In the genomic region with DNA sequence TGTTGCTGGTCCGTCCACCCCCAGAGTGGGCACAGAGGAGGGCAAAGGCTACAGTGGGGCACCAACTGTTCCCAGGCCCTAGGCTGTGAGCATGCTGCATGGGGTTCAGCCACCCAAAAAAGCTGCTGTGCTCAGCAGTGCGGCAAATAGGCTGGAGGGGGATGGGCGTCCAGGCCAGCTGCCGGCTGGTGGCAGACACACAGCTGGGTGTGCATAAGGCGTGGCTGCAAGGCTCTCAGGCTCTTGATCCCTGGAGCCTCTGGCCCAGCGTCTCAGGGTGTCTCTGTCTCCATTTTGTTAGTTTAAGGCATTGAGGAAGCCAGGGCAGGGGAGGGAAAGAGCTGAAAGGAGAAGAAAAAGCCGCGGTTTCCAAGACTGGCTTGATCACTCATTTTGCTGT, we compare ENCODE assay signal across 8 cellular contexts. TPM values are rescaled to one million over a fixed set of nuclear protein-coding genes. Genes with fewer than 3 reads are reported as not detected.
DNase-seq lines count a peak whose midpoint lies in the region; ATAC-seq and TF ChIP-seq lines count a peak whose summit lies in the region.

No MANE protein-coding gene starts in this region.

- H3K4me1 ChIP-seq in Caco-2: no peaks in the 10 kb centered on the region

- peak; percentile 5; the same call in 1 of the 2 replicates for TF ChIP-seq RAD21 in Ishikawa (IDR thresholded peaks at IDR 0.05; ENCODE audit: low read depth)

- H3K27me3 ChIP-seq in Caco-2 (replicated peaks; ENCODE audit: control insufficient read depth, insufficient read depth, low read length): no peaks in the 10 kb centered on the region

- CTCF ChIA-PET in Caco-2 (lab: Charles Lee): interaction anchor here (0.6 to 6.6 kb wide), 8 partner anchors 9 to 339 kb away, joined by 3 to 123 read pairs (median 3); a partner anchor contains a TSS

- H3K36me3 Mint-ChIP-seq in activated naive CD4-positive, alpha-beta T cell treated with anti-CD3 and anti-CD28 coated beads, Interleukin-2, amount 50 U/mL, for 24 hours: peaks cover 5% of the 10 kb centered on the region
- H3K36me3 Mint-ChIP-seq in activated naive CD8-positive, alpha-beta T cell treated with anti-CD3 and anti-CD28 coated beads, Interleukin-2, amount 50 U/mL, for 24 hours (ENCODE audit: low read depth): peaks cover 13% of the 10 kb centered on the region
- H3K36me3 Mint-ChIP-seq in Caco-2 (ENCODE audit: insufficient read depth, unreplicated experiment): peaks cover 19% of the 10 kb centered on the region

- no peaks in the 10 kb centered on the region for H3K9me3 ChIP-seq in Caco-2

- TF ChIP-seq CTCF in Caco-2 (IDR thresholded peaks at IDR 0.05; ENCODE audit: insufficient read depth in 1 of 2, low read depth in 1 of 2, low read length in 1 of 2, severe bottlenecking in 1 of 2, unreplicated experiment in 1 of 2): no peak
- TF ChIP-seq CTCF in GM13976 (IDR thresholded peaks at IDR 0.05; ENCODE audit: borderline replicate concordance, control extremely low read depth, extremely low read depth, insufficient read depth, missing control alignments): no peak

- intact Hi-C loops in sciatic nerve (cut with DNase I): no loop called here
- intact Hi-C loops in Caco-2 (cut with micrococcal nuclease; ENCODE audit: unreplicated experiment): loop anchor here (5.0 kb wide), 1 partner anchor 338 kb away; no protein-coding TSS in a partner anchor

- peak overlapping the region; percentile 30 for H3K27ac Mint-ChIP-seq in activated naive CD4-positive, alpha-beta T cell treated with anti-CD3 and anti-CD28 coated beads, Interleukin-2, amount 50 U/mL, for 24 hours
- no peak overlapping the region for H3K27ac Mint-ChIP-seq in activated naive CD8-positive, alpha-beta T cell treated with anti-CD3 and anti-CD28 coated beads, Interleukin-2, amount 50 U/mL, for 24 hours
- no peak overlapping the region for H3K27ac Mint-ChIP-seq in Caco-2 (ENCODE audit: unreplicated experiment)

- H3K9me3 Mint-ChIP-seq in activated naive CD4-positive, alpha-beta T cell treated with anti-CD3 and anti-CD28 coated beads, Interleukin-2, amount 50 U/mL, for 24 hours: no peaks in the 10 kb centered on the region
- no peaks in the 10 kb centered on the region for H3K9me3 Mint-ChIP-seq in activated naive CD8-positive, alpha-beta T cell treated with anti-CD3 and anti-CD28 coated beads, Interleukin-2, amount 50 U/mL, for 24 hours
- no peaks in the 10 kb centered on the region for H3K9me3 Mint-ChIP-seq in Caco-2 (ENCODE audit: unreplicated experiment)

- peaks cover 37% of the 10 kb centered on the region for H3K4me1 Mint-ChIP-seq in activated naive CD4-positive, alpha-beta T cell treated with anti-CD3 and anti-CD28 coated beads, Interleukin-2, amount 50 U/mL, for 24 hours
- H3K4me1 Mint-ChIP-seq in activated naive CD8-positive, alpha-beta T cell treated with anti-CD3 and anti-CD28 coated beads, Interleukin-2, amount 50 U/mL, for 24 hours: peaks cover 44% of the 10 kb centered on the region
- H3K4me1 Mint-ChIP-seq in Caco-2 (ENCODE audit: low read depth, unreplicated experiment): no peaks in the 10 kb centered on the region

- peaks cover 1% of the 10 kb centered on the region; the same call in 1 of the 2 replicates for H3K36me3 ChIP-seq in Caco-2 (ENCODE audit: control insufficient read depth, insufficient read depth, low read length)

- peak overlapping the region; percentile 30 for H3K4me3 Mint-ChIP-seq in activated naive CD4-positive, alpha-beta T cell treated with anti-CD3 and anti-CD28 coated beads, Interleukin-2, amount 50 U/mL, for 24 hours
- peak overlapping the region; percentile 50 for H3K4me3 Mint-ChIP-seq in activated naive CD8-positive, alpha-beta T cell treated with anti-CD3 and anti-CD28 coated beads, Interleukin-2, amount 50 U/mL, for 24 hours
- H3K4me3 Mint-ChIP-seq in Caco-2 (ENCODE audit: unreplicated experiment): no peak overlapping the region

- DNase-seq in activated naive CD4-positive, alpha-beta T cell treated with Interleukin-2 at 50 U/mL for 16 hours: no peak
- DNase-seq in activated naive CD8-positive, alpha-beta T cell treated with anti-CD3 and anti-CD28 coated beads, Interleukin-2, amount 50 U/mL, for 24 hours: peak; percentile 46
- no peak for DNase-seq in sciatic nerve (ENCODE audit: low spot score)
- no peak for DNase-seq in Caco-2
- no peak for DNase-seq in GM13976 (ENCODE audit: low spot score)

- no peak for ATAC-seq in activated naive CD8-positive, alpha-beta T cell treated with anti-CD3 and anti-CD28 coated beads, Interleukin-2, amount 50 U/mL, for 24 hours
- peak; percentile 27 for ATAC-seq in sciatic nerve
- no peak for ATAC-seq in HG03439 (IDR thresholded peaks at IDR 0.05; ENCODE audit: unreplicated experiment)

- TF ChIP-seq EP300 in Ishikawa (IDR thresholded peaks at IDR 0.05; ENCODE audit: borderline replicate concordance): peak; percentile 60

- H3K27me3 Mint-ChIP-seq in activated naive CD4-positive, alpha-beta T cell treated with anti-CD3 and anti-CD28 coated beads, Interleukin-2, amount 50 U/mL, for 24 hours: no peaks in the 10 kb centered on the region
- H3K27me3 Mint-ChIP-seq in activated naive CD8-positive, alpha-beta T cell treated with anti-CD3 and anti-CD28 coated beads, Interleukin-2, amount 50 U/mL, for 24 hours: peaks cover 2% of the 10 kb centered on the region
- H3K27me3 Mint-ChIP-seq in Caco-2 (ENCODE audit: insufficient read depth, unreplicated experiment): peaks cover 5% of the 10 kb centered on the region

- in situ Hi-C loops in GM13976 (cut with MboI; ENCODE audit: low sequenced_read_pairs, unreplicated experiment): no loop called here

- POLR2A ChIA-PET in Caco-2 (lab: Charles Lee): interaction anchor here (0.6 kb wide), 1 partner anchor 242 kb away, joined by 3 read pairs; a partner anchor contains a TSS

- no TSS peak for BruUV-seq in Caco-2 (replicated peaks; lab: Mats Ljungman, UMichigan)

- no peak overlapping the region for H3K4me3 ChIP-seq in Caco-2 (ENCODE audit: low read depth, low read length)

TF ChIP-seq in Ishikawa, 13 proteins besides CTCF, POLR2A, EP300 and RAD21:
- peak; percentile 90 for TF ChIP-seq TCF12 (IDR thresholded peaks at IDR 0.05; ENCODE audit: low read depth)
- no peak; the same call in 1 of the 2 replicates for TF ChIP-seq TEAD4 (IDR thresholded peaks at IDR 0.05)
- TF ChIP-seq TAF1 (IDR thresholded peaks at IDR 0.05; ENCODE audit: low read depth): no peak
- TF ChIP-seq ZBTB7A (IDR thresholded peaks at IDR 0.05; ENCODE audit: low read depth): no peak
- TF ChIP-seq, protein P1, sequence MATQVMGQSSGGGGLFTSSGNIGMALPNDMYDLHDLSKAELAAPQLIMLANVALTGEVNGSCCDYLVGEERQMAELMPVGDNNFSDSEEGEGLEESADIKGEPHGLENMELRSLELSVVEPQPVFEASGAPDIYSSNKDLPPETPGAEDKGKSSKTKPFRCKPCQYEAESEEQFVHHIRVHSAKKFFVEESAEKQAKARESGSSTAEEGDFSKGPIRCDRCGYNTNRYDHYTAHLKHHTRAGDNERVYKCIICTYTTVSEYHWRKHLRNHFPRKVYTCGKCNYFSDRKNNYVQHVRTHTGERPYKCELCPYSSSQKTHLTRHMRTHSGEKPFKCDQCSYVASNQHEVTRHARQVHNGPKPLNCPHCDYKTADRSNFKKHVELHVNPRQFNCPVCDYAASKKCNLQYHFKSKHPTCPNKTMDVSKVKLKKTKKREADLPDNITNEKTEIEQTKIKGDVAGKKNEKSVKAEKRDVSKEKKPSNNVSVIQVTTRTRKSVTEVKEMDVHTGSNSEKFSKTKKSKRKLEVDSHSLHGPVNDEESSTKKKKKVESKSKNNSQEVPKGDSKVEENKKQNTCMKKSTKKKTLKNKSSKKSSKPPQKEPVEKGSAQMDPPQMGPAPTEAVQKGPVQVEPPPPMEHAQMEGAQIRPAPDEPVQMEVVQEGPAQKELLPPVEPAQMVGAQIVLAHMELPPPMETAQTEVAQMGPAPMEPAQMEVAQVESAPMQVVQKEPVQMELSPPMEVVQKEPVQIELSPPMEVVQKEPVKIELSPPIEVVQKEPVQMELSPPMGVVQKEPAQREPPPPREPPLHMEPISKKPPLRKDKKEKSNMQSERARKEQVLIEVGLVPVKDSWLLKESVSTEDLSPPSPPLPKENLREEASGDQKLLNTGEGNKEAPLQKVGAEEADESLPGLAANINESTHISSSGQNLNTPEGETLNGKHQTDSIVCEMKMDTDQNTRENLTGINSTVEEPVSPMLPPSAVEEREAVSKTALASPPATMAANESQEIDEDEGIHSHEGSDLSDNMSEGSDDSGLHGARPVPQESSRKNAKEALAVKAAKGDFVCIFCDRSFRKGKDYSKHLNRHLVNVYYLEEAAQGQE (IDR thresholded peaks at IDR 0.05; ENCODE audit: low read depth): no peak
- TF ChIP-seq CREB1 (IDR thresholded peaks at IDR 0.05; ENCODE audit: low read depth): no peak
- TF ChIP-seq, protein P2, sequence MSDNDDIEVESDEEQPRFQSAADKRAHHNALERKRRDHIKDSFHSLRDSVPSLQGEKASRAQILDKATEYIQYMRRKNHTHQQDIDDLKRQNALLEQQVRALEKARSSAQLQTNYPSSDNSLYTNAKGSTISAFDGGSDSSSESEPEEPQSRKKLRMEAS (IDR thresholded peaks at IDR 0.05): peak; percentile 56; the same call in 1 of the 2 replicates
- TF ChIP-seq YY1 (IDR thresholded peaks at IDR 0.05; ENCODE audit: low read depth): no peak
- no peak for TF ChIP-seq CEBPB (IDR thresholded peaks at IDR 0.05)
- TF ChIP-seq EGR1 (IDR thresholded peaks at IDR 0.05): no peak
- TF ChIP-seq NFIC (IDR thresholded peaks at IDR 0.05): peak; percentile 43; the same call in 1 of the 2 replicates
- TF ChIP-seq, protein P3, sequence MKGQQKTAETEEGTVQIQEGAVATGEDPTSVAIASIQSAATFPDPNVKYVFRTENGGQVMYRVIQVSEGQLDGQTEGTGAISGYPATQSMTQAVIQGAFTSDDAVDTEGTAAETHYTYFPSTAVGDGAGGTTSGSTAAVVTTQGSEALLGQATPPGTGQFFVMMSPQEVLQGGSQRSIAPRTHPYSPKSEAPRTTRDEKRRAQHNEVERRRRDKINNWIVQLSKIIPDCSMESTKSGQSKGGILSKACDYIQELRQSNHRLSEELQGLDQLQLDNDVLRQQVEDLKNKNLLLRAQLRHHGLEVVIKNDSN (IDR thresholded peaks at IDR 0.05): no peak
- peak; percentile 9; the same call in 1 of the 2 replicates for TF ChIP-seq FOXM1 (IDR thresholded peaks at IDR 0.05; ENCODE audit: borderline replicate concordance, low read depth)

RNA-seq across cellular contexts. Expression of a gene that starts 8.8 kb away (rescaled TPM):
- total RNA-seq in sciatic nerve (1,170 TPM), Caco-2 (2022) (1,825 and 2,017 TPM in 2 replicates)

RNA-seq across cellular contexts. Expression of a gene that starts 11.4 kb away (rescaled TPM):
- total RNA-seq in sciatic nerve (16.9 TPM), Caco-2 (2022) (6.1 and 7.0 TPM in 2 replicates)

RNA-seq across cellular contexts. Expression of a gene that starts 16.9 kb away (rescaled TPM):
- total RNA-seq in sciatic nerve: 0.49 TPM
- total RNA-seq in Caco-2 (2022): 0.09 TPM in 1 of 2 replicates, not detected in the other

RNA-seq across cellular contexts. Expression of a gene that starts 42.9 kb away (rescaled TPM):
- total RNA-seq in sciatic nerve (not detected), Caco-2 (2022) (not detected in 2 replicates)

RNA-seq across cellular contexts. Expression of a gene that starts 57.5 kb away (rescaled TPM):
- total RNA-seq in sciatic nerve (36.4 TPM), Caco-2 (2022) (0.14 and 0.44 TPM in 2 replicates)
